Comparison of ENCODE assay signal across 15 cellular contexts in genomic region chr4:80154547-80154933, GRCh38. TPM values are rescaled to one million over a fixed set of nuclear protein-coding genes. Genes with fewer than 3 reads are reported as not detected.
DNase-seq lines count a peak whose midpoint lies in the region; ATAC-seq lines count a peak whose summit lies in the region.
"Had no signal": no experiment of that assay in that cellular context is flagged by ENCODE, and none has a peak within 500 bp of the region (broad histone marks: within the 10 kb centered on the region; RNA-seq: fewer than 3 reads in every experiment).

No MANE protein-coding gene starts in this region.

- H3K4me3 Mint-ChIP-seq in activated naive CD4-positive, alpha-beta T cell treated with anti-CD3 and anti-CD28 coated beads, Interleukin-2, amount 50 U/mL, for 24 hours, result peak overlapping the region; percentile 38
- H3K4me3 Mint-ChIP-seq in activated T-helper 2 cell treated with anti-CD3 and anti-CD28 coated beads, Interferon-gamma antibody, Interleukin-2, Interleukin-4, amounts not matched to agents 10 μg/mL and 5 μg/mL and 100 μg/mL, durations not matched to agents 14 hours and 24 hours and 36 hours (ENCODE audit: low read depth), result peak overlapping the region; percentile 59

- no peaks in the 10 kb centered on the region for H3K27me3 Mint-ChIP-seq in activated naive CD4-positive, alpha-beta T cell treated with anti-CD3 and anti-CD28 coated beads, Interleukin-2, amount 50 U/mL, for 24 hours
- H3K27me3 Mint-ChIP-seq in activated T-helper 2 cell treated with anti-CD3 and anti-CD28 coated beads, Interferon-gamma antibody, Interleukin-2, Interleukin-4, amounts not matched to agents 10 μg/mL and 5 μg/mL and 100 μg/mL, durations not matched to agents 14 hours and 24 hours and 36 hours (ENCODE audit: low read depth), result peaks cover 2% of the 10 kb centered on the region

- no peaks in the 10 kb centered on the region for H3K36me3 Mint-ChIP-seq in activated naive CD4-positive, alpha-beta T cell treated with anti-CD3 and anti-CD28 coated beads, Interleukin-2, amount 50 U/mL, for 24 hours
- H3K36me3 Mint-ChIP-seq in activated T-helper 2 cell treated with anti-CD3 and anti-CD28 coated beads, Interferon-gamma antibody, Interleukin-2, Interleukin-4, amounts not matched to agents 10 μg/mL and 5 μg/mL and 100 μg/mL, durations not matched to agents 14 hours and 24 hours and 36 hours (ENCODE audit: low read depth), result no peaks in the 10 kb centered on the region

- DNase-seq in activated naive CD4-positive, alpha-beta T cell treated with Interleukin-2 at 50 U/mL for 16 hours, result no peak
- peak; percentile 73 for DNase-seq in NCI-H524 treated with DMSO at 0.1 percent for 48 hours (lab: John Stamatoyannopoulos, UW)
- DNase-seq in activated T-helper 2 cell treated with anti-CD3 and anti-CD28 coated beads, Interferon-gamma antibody, Interleukin-2, Interleukin-4, amounts not matched to agents 10 μg/mL and 5 μg/mL and 100 μg/mL, durations not matched to agents 14 hours and 24 hours and 36 hours (ENCODE audit: low spot score), result no peak
- no peak for DNase-seq in stimulated activated naive CD8-positive, alpha-beta T cell treated with anti-CD3 and anti-CD28 coated beads, Interleukin-15, Interleukin-2, amounts not matched to agents 100 U/mL and 50 U/mL, for 24 hours
- no peak for DNase-seq in NCI-H526 treated with DMSO at 0.1 percent for 48 hours (lab: John Stamatoyannopoulos, UW)
- no peak for DNase-seq in C1 segment of cervical spinal cord (lab: John Stamatoyannopoulos, UW)
- no peak for DNase-seq in NCI-H446 (lab: John Stamatoyannopoulos, UW)
- DNase-seq: activated CD8-positive, alpha-beta memory T cell treated with anti-CD3 and anti-CD28 coated beads for 24 hours; adrenal gland; erythroblast; KG1; psoas muscle; T-helper 9 cell; upper lobe of right lung had no signal

- H3K4me1 Mint-ChIP-seq in activated naive CD4-positive, alpha-beta T cell treated with anti-CD3 and anti-CD28 coated beads, Interleukin-2, amount 50 U/mL, for 24 hours, result peaks cover 29% of the 10 kb centered on the region
- H3K4me1 Mint-ChIP-seq in activated T-helper 2 cell treated with anti-CD3 and anti-CD28 coated beads, Interferon-gamma antibody, Interleukin-2, Interleukin-4, amounts not matched to agents 10 μg/mL and 5 μg/mL and 100 μg/mL, durations not matched to agents 14 hours and 24 hours and 36 hours (ENCODE audit: low read depth), result peaks cover 18% of the 10 kb centered on the region

- peak overlapping the region; percentile 68 for H3K27ac Mint-ChIP-seq in activated naive CD4-positive, alpha-beta T cell treated with anti-CD3 and anti-CD28 coated beads, Interleukin-2, amount 50 U/mL, for 24 hours
- peak overlapping the region; percentile 97 for H3K27ac Mint-ChIP-seq in activated T-helper 2 cell treated with anti-CD3 and anti-CD28 coated beads, Interferon-gamma antibody, Interleukin-2, Interleukin-4, amounts not matched to agents 10 μg/mL and 5 μg/mL and 100 μg/mL, durations not matched to agents 14 hours and 24 hours and 36 hours

- ATAC-seq in stimulated activated naive CD8-positive, alpha-beta T cell treated with anti-CD3 and anti-CD28 coated beads, Interleukin-15, Interleukin-2, amounts not matched to agents 100 U/mL and 50 U/mL, for 24 hours, result peak; percentile 65
- ATAC-seq: psoas muscle, upper lobe of right lung had no signal

- intact Hi-C loops in activated T-helper 2 cell treated with anti-CD3 and anti-CD28 coated beads, Interferon-gamma antibody, Interleukin-2, Interleukin-4, amounts not matched to agents 10 μg/mL and 5 μg/mL and 100 μg/mL, durations not matched to agents 14 hours and 24 hours and 36 hours (cut with micrococcal nuclease), result loop anchor here (1.0 to 5.0 kb wide), 7 partner anchors 15 to 147 kb away; no protein-coding TSS in a partner anchor

- H3K9me3 Mint-ChIP-seq in activated naive CD4-positive, alpha-beta T cell treated with anti-CD3 and anti-CD28 coated beads, Interleukin-2, amount 50 U/mL, for 24 hours, result no peaks in the 10 kb centered on the region
- peaks cover 16% of the 10 kb centered on the region for H3K9me3 Mint-ChIP-seq in activated T-helper 2 cell treated with anti-CD3 and anti-CD28 coated beads, Interferon-gamma antibody, Interleukin-2, Interleukin-4, amounts not matched to agents 10 μg/mL and 5 μg/mL and 100 μg/mL, durations not matched to agents 14 hours and 24 hours and 36 hours

RNA-seq across cellular contexts. Expression of gene PRDM8, which starts 42.8 kb away (rescaled TPM):
- 1.1 and 1.8 TPM in 2 replicates for total RNA-seq in activated T-helper 2 cell treated with anti-CD3 and anti-CD28 coated beads, Interferon-gamma antibody, Interleukin-2, Interleukin-4, amounts not matched to agents 10 μg/mL and 5 μg/mL and 100 μg/mL, durations not matched to agents 14 hours and 24 hours and 36 hours
